Comparison of ENCODE assay signal across 9 cellular contexts in the genomic region with DNA sequence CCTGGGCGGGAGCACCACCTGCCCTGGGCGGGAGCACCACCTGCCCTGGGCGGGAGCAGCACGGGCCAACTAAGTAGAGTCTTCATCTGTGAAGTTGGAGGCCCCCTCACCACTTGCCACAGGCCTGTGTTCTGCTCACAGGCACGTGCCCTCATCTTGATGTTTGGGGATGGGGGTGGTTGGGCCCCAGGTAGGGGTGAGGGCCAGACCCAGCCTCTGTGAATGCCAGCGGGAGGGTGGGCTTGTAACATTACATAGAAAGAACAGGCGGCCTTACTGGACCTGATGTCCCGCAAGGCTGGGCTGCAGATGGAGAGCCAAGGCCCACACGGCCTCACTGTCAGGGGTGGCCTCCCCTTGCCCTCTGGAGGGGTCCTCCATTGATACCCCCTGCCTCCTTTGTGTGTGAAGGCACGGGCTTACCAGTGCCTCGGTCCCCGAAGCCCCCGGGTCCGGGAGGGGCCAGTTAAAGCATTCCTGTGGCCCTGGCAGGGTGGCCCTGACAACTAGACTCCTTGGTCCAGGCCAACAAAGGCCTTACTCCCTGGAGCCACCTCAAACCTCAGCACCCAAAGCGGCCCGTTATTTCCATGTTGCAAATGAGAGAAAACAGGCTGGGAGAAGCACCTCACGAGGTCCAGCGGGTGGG. TPM values are rescaled to one million over a fixed set of nuclear protein-coding genes. Genes with fewer than 3 reads are reported as not detected.
DNase-seq lines count a peak whose midpoint lies in the region; ATAC-seq, FAIRE-seq and TF ChIP-seq lines count a peak whose summit lies in the region.
"Had no signal": no experiment of that assay in that cellular context is flagged by ENCODE, and none has a peak within 500 bp of the region (broad histone marks: within the 10 kb centered on the region; RNA-seq: fewer than 3 reads in every experiment).

No MANE protein-coding gene starts in this region.

- H3K4me1 Mint-ChIP-seq in astrocyte (ENCODE audit: low read depth, unreplicated experiment) = no peaks in the 10 kb centered on the region

- H3K9me3 Mint-ChIP-seq in astrocyte (ENCODE audit: unreplicated experiment) = no peaks in the 10 kb centered on the region

- TF ChIP-seq EP300 in transverse colon (IDR thresholded peaks at IDR 0.05; ENCODE audit: low read depth) = no peak

- peak overlapping the region; percentile 88 for H3K4me2 ChIP-seq in astrocyte (ENCODE audit: low read length)

- in situ Hi-C loops in transverse colon (cut with MboI; ENCODE audit: low pct_ligation_motif_present in 1 of 4, low pct_unique_long_range_greater_than_20kb in 1 of 4, low sequenced_read_pairs in 3 of 4) = no loop called here

- TF ChIP-seq POLR2A in transverse colon (IDR thresholded peaks at IDR 0.05) = no peak

- H3K4me3 ChIP-seq in astrocyte (ENCODE audit: insufficient read depth, low read depth, low read length) (peak overlapping the region; percentile 50), lung (no peak overlapping the region), transverse colon (peak overlapping the region in 3 of 4 donors; percentile 54 to 75 (median 63))

- no peaks in the 10 kb centered on the region for H3K27me3 Mint-ChIP-seq in astrocyte (ENCODE audit: low read depth, unreplicated experiment)

- H3K27me3 ChIP-seq in astrocyte (ENCODE audit: insufficient read depth, low read length) = no peaks in the 10 kb centered on the region
- H3K27me3 ChIP-seq in lung (ENCODE audit: control insufficient read depth, insufficient read depth) = no peaks in the 10 kb centered on the region
- H3K27me3 ChIP-seq in transverse colon = no peaks in the 10 kb centered on the region

- intact Hi-C loops in transverse colon (cut with DNase I; ENCODE audit: low total_unique reads) = no loop called here
- intact Hi-C loops in posterior vena cava (cut with DNase I) = no loop called here

- peak; percentile 48 for DNase-seq in activated T-cell treated with anti-CD3 and anti-CD28 coated beads, Interleukin-2, amount 50 U/mL, for 1 hour
- DNase-seq in activated T-cell treated with anti-CD3 and anti-CD28 coated beads, Interleukin-2, amount 50 U/mL, for 48 hours = no peak
- DNase-seq in astrocyte (ENCODE audit: low read depth) = no peak
- no peak for DNase-seq in lung (ENCODE audit: low spot score)
- DNase-seq in transverse colon = no peak
- no peak for DNase-seq in posterior vena cava (ENCODE audit: low spot score)
- DNase-seq: COR-L47 had no signal

- no peaks in the 10 kb centered on the region for H3K36me3 ChIP-seq in astrocyte (ENCODE audit: insufficient read depth, low read length)
- no peaks in the 10 kb centered on the region for H3K36me3 ChIP-seq in lung (ENCODE audit: control insufficient read depth in 2 of 2, insufficient read depth in 2 of 2, low read length in 2 of 2)
- H3K36me3 ChIP-seq in transverse colon = no peaks in the 10 kb centered on the region

- ATAC-seq in lung (ENCODE audit: insufficient read depth, low FRiP score) (no peak), HG02981 (IDR thresholded peaks at IDR 0.05; ENCODE audit: unreplicated experiment) (no peak), HG03045 (IDR thresholded peaks at IDR 0.05; ENCODE audit: unreplicated experiment) (no peak)

- H4K20me1 ChIP-seq in astrocyte (ENCODE audit: insufficient read depth, low read length) = peaks cover 20% of the 10 kb centered on the region

- peaks cover 22% of the 10 kb centered on the region for H3K4me1 ChIP-seq in astrocyte (ENCODE audit: insufficient read depth, low read length)
- peaks cover 0 to 24% of the 10 kb centered on the region in 2 donors for H3K4me1 ChIP-seq in lung (ENCODE audit: control insufficient read depth in 2 of 2, insufficient read depth in 2 of 2, low read length in 2 of 2)
- H3K4me1 ChIP-seq in transverse colon = peaks cover 21 to 47% (median 43%) of the 10 kb centered on the region in 4 donors

- no peak overlapping the region for H3K27ac Mint-ChIP-seq in astrocyte (ENCODE audit: unreplicated experiment)

- TF ChIP-seq CTCF in astrocyte (IDR thresholded peaks at IDR 0.05; ENCODE audit: insufficient read depth, low read depth, low read length) (no peak), lung (IDR thresholded peaks at IDR 0.05; ENCODE audit: control extremely low read depth, extremely low read depth) (no peak), transverse colon (IDR thresholded peaks at IDR 0.05) (no peak)

- H3K4me3 Mint-ChIP-seq in astrocyte (ENCODE audit: unreplicated experiment) = peak overlapping the region; percentile 64

- WGBS in lung, 2 donors = 69 to 75% methylated on average over 14 to 18 of the region's 18 CpGs
- 68% methylated on average over 16 of the region's 18 CpGs; no CpG with 5 or more reads in 1 of the 2 donors for WGBS in transverse colon (ENCODE audit: low coverage in 1 of 2), 2 donors

- H3K9me3 ChIP-seq in astrocyte (ENCODE audit: insufficient read depth, low read depth, low read length) (no peaks in the 10 kb centered on the region), lung (ENCODE audit: control insufficient read depth in 2 of 2, insufficient read depth in 1 of 2, low read length in 1 of 2) (no peaks in the 10 kb centered on the region), transverse colon (no peaks in the 10 kb centered on the region)

- peak overlapping the region; percentile 58 for H3K9ac ChIP-seq in astrocyte (ENCODE audit: low read length)

- peak overlapping the region; percentile 60 for H2AFZ ChIP-seq in astrocyte (ENCODE audit: low read depth, low read length)

- H3K79me2 ChIP-seq in astrocyte (ENCODE audit: insufficient read depth, low read length) = peaks cover 36% of the 10 kb centered on the region

- no peak for FAIRE-seq in astrocyte (lab: Jason Lieb, UNC)

- H3K36me3 Mint-ChIP-seq in astrocyte (ENCODE audit: low read depth, unreplicated experiment) = no peaks in the 10 kb centered on the region

- H3K27ac ChIP-seq in astrocyte (ENCODE audit: low read depth, low read length) (no peak overlapping the region), lung (ENCODE audit: low read depth in 1 of 2, low read length in 1 of 2) (peak overlapping the region; percentile 17 to 93), transverse colon (peak overlapping the region; percentile 90 to 95 (median 92))

RNA-seq across cellular contexts. Expression of gene SLC16A3, which starts 1.1 kb away (rescaled TPM):
- total RNA-seq in astrocyte = 292 and 385 TPM in 2 replicates
- total RNA-seq in lung = 100 to 1,000 TPM in 1 of 2 donors, 10 to 100 TPM in 1; 31.0 to 154 TPM
- polyA plus RNA-seq in lung = 100 to 1,000 TPM in 1 of 2 donors, 10 to 100 TPM in 1; 33.2 to 309 TPM
- total RNA-seq in transverse colon = 100 to 1,000 TPM in 1 of 4 donors, 10 to 100 TPM in 3; 11.5 to 105 (median 48.9) TPM
- total RNA-seq in posterior vena cava = 10 to 100 TPM; 53.7 to 65.6 TPM

RNA-seq across cellular contexts. Expression of gene CCDC57, which starts 15.1 kb away (rescaled TPM):
- total RNA-seq in astrocyte (19.9 and 20.4 TPM in 2 replicates), lung (10 to 100 TPM; 33.2 to 89.4 TPM), transverse colon (10 to 100 TPM; 23.5 to 87.5 (median 48.3) TPM), posterior vena cava (10 to 100 TPM; 20.3 to 28.5 TPM)
- 100 to 1,000 TPM in 1 of 2 donors, 10 to 100 TPM in 1; 60.4 to 128 TPM for polyA plus RNA-seq in lung

RNA-seq across cellular contexts. Expression of gene CSNK1D, which starts 45.7 kb away (rescaled TPM):
- total RNA-seq in astrocyte (146 and 153 TPM in 2 replicates), lung (100 to 1,000 TPM in 1 of 2 donors, 10 to 100 TPM in 1; 72.7 to 160 TPM), transverse colon (100 to 1,000 TPM in 2 of 4 donors, 10 to 100 TPM in 2; 86.0 to 230 (median 148) TPM), posterior vena cava (100 to 1,000 TPM in 1 of 2 donors, 10 to 100 TPM in 1; 93.6 to 103 TPM)
- 100 to 1,000 TPM; 110 to 137 TPM for polyA plus RNA-seq in lung
